ENCODE assay signal across 19 cellular contexts in genomic region chr20:1848378-1848777, GRCh38. TPM values are rescaled to one million over a fixed set of nuclear protein-coding genes. Genes with fewer than 3 reads are reported as not detected.
DNase-seq lines count a peak whose midpoint lies in the region; ATAC-seq, FAIRE-seq and TF ChIP-seq lines count a peak whose summit lies in the region.
"Had no signal": no experiment of that assay in that cellular context is flagged by ENCODE, and none has a peak within 500 bp of the region (broad histone marks: within the 10 kb centered on the region; RNA-seq: fewer than 3 reads in every experiment).

No MANE protein-coding gene starts in this region.

- no peak for FAIRE-seq in H1 (lab: Jason Lieb, UNC)
- FAIRE-seq: G401.6, GM18507 had no signal

- H3K9me3 ChIP-seq in Caco-2, result 0 out of 2 replicates have a peak, but pooled peaks cover 12% of the 10 kb centered on the region
- no peaks in the 10 kb centered on the region for H3K9me3 ChIP-seq in H1 (ENCODE audit: insufficient read depth in 2 of 2, low read depth in 1 of 2, low read length in 1 of 2)

- H4K8ac ChIP-seq in H1 (ENCODE audit: extremely low read depth, insufficient read depth, low read length), result no peak overlapping the region

- intact Hi-C loops in Caco-2 (cut with micrococcal nuclease; ENCODE audit: unreplicated experiment) (no loop called here), Right ventricle myocardium superior (cut with DNase I) (no loop called here)

- no peak overlapping the region for H3K27ac ChIP-seq in H1 (ENCODE audit: low read depth, low read length)

- H3K27me3 ChIP-seq in Caco-2 (replicated peaks; ENCODE audit: control insufficient read depth, insufficient read depth, low read length), result no peaks in the 10 kb centered on the region
- no peaks in the 10 kb centered on the region; a peak in 2 of 7 replicates for H3K27me3 ChIP-seq in H1 (replicated peaks in 1 of 4; ENCODE audit: control insufficient read depth in 3 of 4, extremely low read depth in 1 of 4, insufficient read depth in 3 of 4, low read length in 3 of 4)

- H3K27me3 Mint-ChIP-seq in Caco-2 (ENCODE audit: insufficient read depth, unreplicated experiment) (no peaks in the 10 kb centered on the region), type B pancreatic cell (no peaks in the 10 kb centered on the region)

- H3K36me3 ChIP-seq in Caco-2 (ENCODE audit: control insufficient read depth, insufficient read depth, low read length) (no peaks in the 10 kb centered on the region), H1 (ENCODE audit: control insufficient read depth in 2 of 4, insufficient read depth in 4 of 4, low read length in 3 of 4) (no peaks in the 10 kb centered on the region)

- peaks cover 19% of the 10 kb centered on the region for H3K9me3 Mint-ChIP-seq in Caco-2 (ENCODE audit: unreplicated experiment)
- peaks cover 5% of the 10 kb centered on the region for H3K9me3 Mint-ChIP-seq in type B pancreatic cell

- TF ChIP-seq CTCF in Caco-2 (IDR thresholded peaks at IDR 0.05; ENCODE audit: insufficient read depth in 1 of 2, low read depth in 1 of 2, low read length in 1 of 2, severe bottlenecking in 1 of 2, unreplicated experiment in 1 of 2) (no peak), H1 (IDR thresholded peaks at IDR 0.05; ENCODE audit: control extremely low read depth in 1 of 3, insufficient read depth in 1 of 3, low read depth in 1 of 3, low read length in 3 of 3) (no peak), type B pancreatic cell (conservative IDR thresholded peaks at IDR 0.05) (no peak)

- no peak overlapping the region for H3K4me3 Mint-ChIP-seq in Caco-2 (ENCODE audit: unreplicated experiment)
- no peak overlapping the region for H3K4me3 Mint-ChIP-seq in type B pancreatic cell
- H3K4me3 Mint-ChIP-seq: CD8-positive, alpha-beta T cell had no signal

- no peak overlapping the region for H2BK120ac ChIP-seq in H1 (replicated peaks; ENCODE audit: low read depth, low read length)

- no peak for TF ChIP-seq EP300 in H1 (IDR thresholded peaks at IDR 0.05; ENCODE audit: borderline replicate concordance in 1 of 2, low read depth in 2 of 2, low read length in 2 of 2)

- no peak overlapping the region for H3K4ac ChIP-seq in H1 (replicated peaks; ENCODE audit: insufficient read length, low read depth, low read length)

- H3K4me3 ChIP-seq in Caco-2 (ENCODE audit: low read depth, low read length) (no peak overlapping the region), H1 (ENCODE audit: extremely low read depth in 1 of 4, insufficient read depth in 2 of 4, low read depth in 3 of 4, low read length in 4 of 4) (no peak overlapping the region)

- POLR2A ChIA-PET in Caco-2 (lab: Charles Lee), result interaction anchor here (0.5 kb wide), 1 partner anchor 110 kb away, joined by 4 read pairs; no protein-coding TSS in a partner anchor
- POLR2A ChIA-PET in H1 (lab: Charles Lee; ENCODE audit: partially characterized antibody), result no interaction called here

- H3K27ac Mint-ChIP-seq in Caco-2 (ENCODE audit: unreplicated experiment) (no peak overlapping the region), type B pancreatic cell (peak overlapping the region; percentile 56)
- H3K27ac Mint-ChIP-seq: CD8-positive, alpha-beta T cell had no signal

- H3K4me2 ChIP-seq in H1 (ENCODE audit: insufficient read depth in 1 of 2, low read depth in 2 of 2, low read length in 2 of 2), result no peak overlapping the region

- H2BK20ac ChIP-seq in H1 (ENCODE audit: low read length), result no peak overlapping the region

- H4K91ac ChIP-seq in H1 (replicated peaks; ENCODE audit: insufficient read length, low read length), result no peak overlapping the region

- H2BK5ac ChIP-seq in H1 (ENCODE audit: low read depth, low read length), result no peak overlapping the region

- no peak for TF ChIP-seq RAD21 in H1 (IDR thresholded peaks at IDR 0.05 in 1 of 2, conservative IDR thresholded peaks at IDR 0.05 in 1 of 2; ENCODE audit: low read depth in 2 of 2, low read length in 2 of 2)

- H4K20me1 ChIP-seq in H1 (replicated peaks in 1 of 2; ENCODE audit: control insufficient read depth in 1 of 2, insufficient read depth in 2 of 2, low read length in 2 of 2), result no peaks in the 10 kb centered on the region

- DNase-seq in Caco-2, result peak; percentile 65 to 81
- no peak for DNase-seq in H1 (ENCODE audit: low read depth in 1 of 2, low spot score in 2 of 2)
- peak; percentile 70 for DNase-seq in mucosa of gallbladder (ENCODE audit: low spot score)
- no peak for DNase-seq in type B pancreatic cell (ENCODE audit: extremely low spot score, unreplicated experiment)
- DNase-seq in Right ventricle myocardium superior, result no peak
- DNase-seq in NCI-H2171 treated with DMSO at 0.1 percent for 48 hours (lab: John Stamatoyannopoulos, UW), result no peak
- DNase-seq: Calu3; CD8-positive, alpha-beta T cell; GOT3; Kasumi-1; NCI-H1417; NCI-H1694 treated with DMSO at 0.1 percent for 48 hours; NCI-H2081 treated with DMSO at 0.1 percent for 48 hours; NCI-H526 treated with DMSO at 0.1 percent for 48 hours; PC-3; SHP77 had no signal

- H3K4me1 ChIP-seq in Caco-2, result peaks cover 18% of the 10 kb centered on the region
- peaks cover 0 to 7% (median 0%) of the 10 kb centered on the region in 4 experiments; a peak in 2 of 7 replicates for H3K4me1 ChIP-seq in H1 (replicated peaks in 1 of 4; ENCODE audit: control insufficient read depth in 3 of 4, insufficient read depth in 4 of 4, low read length in 3 of 4)

- CTCF ChIA-PET in Caco-2 (lab: Charles Lee), result no interaction called here
- CTCF ChIA-PET in H1 (lab: Charles Lee; ENCODE audit: partially characterized antibody), result interaction anchor here (0.7 to 2.2 kb wide), 6 partner anchors 9 to 283 kb away, joined by 3 to 9 read pairs (median 4); no protein-coding TSS in a partner anchor

- ATAC-seq in Right ventricle myocardium superior (ENCODE audit: poor library complexity) (no peak), GM21528 (IDR thresholded peaks at IDR 0.05; ENCODE audit: low FRiP score, unreplicated experiment) (no peak)
- ATAC-seq: CD8-positive, alpha-beta T cell; PC-3 had no signal

- H3K56ac ChIP-seq in H1 (replicated peaks; ENCODE audit: insufficient read length, low read depth, low read length), result no peak overlapping the region

- H3K79me1 ChIP-seq in H1 (ENCODE audit: low read depth, low read length), result no peaks in the 10 kb centered on the region

- H2BK12ac ChIP-seq in H1 (ENCODE audit: low read depth, low read length), result no peak overlapping the region

- H3K18ac ChIP-seq in H1 (ENCODE audit: extremely low read depth, low read length), result no peak overlapping the region

- H2BK15ac ChIP-seq in H1 (ENCODE audit: low read length), result 0 out of 2 replicates have a peak overlapping the region, but pooled peaks have one; percentile 61

- no TSS peak for BruUV-seq in Caco-2 (replicated peaks; lab: Mats Ljungman, UMichigan)

- no peak overlapping the region for H3K14ac ChIP-seq in H1 (ENCODE audit: insufficient read length)

- no peak overlapping the region for H3K9ac ChIP-seq in H1 (replicated peaks in 1 of 4; ENCODE audit: extremely low read depth in 1 of 4, low read depth in 3 of 4, low read length in 3 of 4)

- H3K79me2 ChIP-seq in H1 (ENCODE audit: control insufficient read depth in 1 of 2, insufficient read depth in 2 of 2, low read length in 2 of 2), result no peaks in the 10 kb centered on the region

- H3K23me2 ChIP-seq in H1 (ENCODE audit: low read depth, low read length), result no peaks in the 10 kb centered on the region; the same call in 1 of the 2 replicates

- peaks cover 19% of the 10 kb centered on the region for H3K4me1 Mint-ChIP-seq in Caco-2 (ENCODE audit: low read depth, unreplicated experiment)
- H3K4me1 Mint-ChIP-seq in type B pancreatic cell (ENCODE audit: unreplicated experiment), result no peaks in the 10 kb centered on the region

- H3K23ac ChIP-seq in H1 (ENCODE audit: insufficient read length), result no peak overlapping the region

- no peak overlapping the region for H4K5ac ChIP-seq in H1 (ENCODE audit: insufficient read length, low read depth, low read length)

- H3K36me3 Mint-ChIP-seq in Caco-2 (ENCODE audit: insufficient read depth, unreplicated experiment) (no peaks in the 10 kb centered on the region), type B pancreatic cell (no peaks in the 10 kb centered on the region)
- H3K36me3 Mint-ChIP-seq: CD8-positive, alpha-beta T cell had no signal

- TF ChIP-seq POLR2A in H1 (IDR thresholded peaks at IDR 0.05; ENCODE audit: control extremely low read depth in 1 of 2, low read depth in 2 of 2, low read length in 2 of 2), result no peak

- H2AFZ ChIP-seq in H1 (ENCODE audit: low read length), result no peak overlapping the region

- H2AK5ac ChIP-seq in H1 (ENCODE audit: low read depth, low read length), result no peak overlapping the region

TF ChIP-seq in H1, 55 proteins besides CTCF, POLR2A, EP300 and RAD21 (continues in another document):
- TF ChIP-seq MAFK (IDR thresholded peaks at IDR 0.05; ENCODE audit: low read depth, low read length), result no peak
- TF ChIP-seq JUN (IDR thresholded peaks at IDR 0.05; ENCODE audit: low read depth, low read length), result no peak
- TF ChIP-seq SP2 (IDR thresholded peaks at IDR 0.05; ENCODE audit: low read length), result no peak
- no peak for TF ChIP-seq RFX5 (IDR thresholded peaks at IDR 0.05; ENCODE audit: borderline replicate concordance, low read depth, low read length)
- TF ChIP-seq SUZ12 (IDR thresholded peaks at IDR 0.05; ENCODE audit: low read length), result no peak
- no peak for TF ChIP-seq EZH2 (IDR thresholded peaks at IDR 0.05; ENCODE audit: low read depth, low read length, severe bottlenecking)
- TF ChIP-seq USF2 (IDR thresholded peaks at IDR 0.05; ENCODE audit: low read length), result no peak
- TF ChIP-seq POU5F1 (IDR thresholded peaks at IDR 0.05; ENCODE audit: low read depth, low read length), result no peak
- no peak for TF ChIP-seq GTF2F1 (IDR thresholded peaks at IDR 0.05; ENCODE audit: borderline replicate concordance, low read depth, low read length)

RNA-seq across cellular contexts. Expression of gene SIRPA, which starts 46.8 kb away (rescaled TPM):
- 31.6 and 33.3 TPM in 2 replicates for total RNA-seq in Caco-2 (2022)
- total RNA-seq in H1 (2021; fragmentation: NEBNext Ultra II Directional; extraction: Animal tissue kit (Norgen Biotek cat#: 25700)), result 4.3 and 4.4 TPM in 2 replicates
- polyA plus RNA-seq in H1 (2011; rRNA removed), result 3.9 and 5.7 TPM in 2 replicates
- polyA plus RNA-seq in H1 (2011; cell fraction: cytosol; rRNA removed), result 3.2 TPM
- polyA plus RNA-seq in H1 (2011; cell fraction: nucleus; rRNA removed), result 6.7 TPM
- 4.9 to 6.1 TPM (median 5.2 TPM) in 4 replicates for polyA plus RNA-seq in H1 (2012, experiment 1 of 2)
- 4.8 TPM for polyA plus RNA-seq in H1 (2012, experiment 2 of 2)
- 2.9 TPM for polyA plus RNA-seq in H1 (2013, experiment 1 of 2)
- 3.1 TPM for polyA plus RNA-seq in H1 (2013, experiment 2 of 2)
- 3.2 and 3.4 TPM in 2 replicates for polyA minus RNA-seq in H1 (2011; rRNA and poly(A)+ RNA removed)
- polyA minus RNA-seq in H1 (2011; cell fraction: cytosol; rRNA and poly(A)+ RNA removed), result 3.3 TPM
- 3.0 TPM for polyA minus RNA-seq in H1 (2011; cell fraction: nucleus; rRNA and poly(A)+ RNA removed)
- total RNA-seq in mucosa of gallbladder, result 53.4 TPM
- 11.4 and 12.3 TPM in 2 replicates for total RNA-seq in type B pancreatic cell (ENCODE audit: low replicate concordance)
- total RNA-seq in Right ventricle myocardium superior, result 19.5 TPM
- total RNA-seq: CD8-positive, alpha-beta T cell had no signal

Comparison
In these comparisons a context has a peak if more than half of its experiments do, and no peak if none do; other contexts are left out.
1. DNase-seq: peak in Caco-2 (2 of 2) and mucosa of gallbladder (single experiment); none in H1 (0 of 2), type B pancreatic cell (single experiment), Right ventricle myocardium superior (single experiment) and NCI-H2171 treated with DMSO at 0.1 percent for 48 hours (single experiment).